In the genomic region with DNA sequence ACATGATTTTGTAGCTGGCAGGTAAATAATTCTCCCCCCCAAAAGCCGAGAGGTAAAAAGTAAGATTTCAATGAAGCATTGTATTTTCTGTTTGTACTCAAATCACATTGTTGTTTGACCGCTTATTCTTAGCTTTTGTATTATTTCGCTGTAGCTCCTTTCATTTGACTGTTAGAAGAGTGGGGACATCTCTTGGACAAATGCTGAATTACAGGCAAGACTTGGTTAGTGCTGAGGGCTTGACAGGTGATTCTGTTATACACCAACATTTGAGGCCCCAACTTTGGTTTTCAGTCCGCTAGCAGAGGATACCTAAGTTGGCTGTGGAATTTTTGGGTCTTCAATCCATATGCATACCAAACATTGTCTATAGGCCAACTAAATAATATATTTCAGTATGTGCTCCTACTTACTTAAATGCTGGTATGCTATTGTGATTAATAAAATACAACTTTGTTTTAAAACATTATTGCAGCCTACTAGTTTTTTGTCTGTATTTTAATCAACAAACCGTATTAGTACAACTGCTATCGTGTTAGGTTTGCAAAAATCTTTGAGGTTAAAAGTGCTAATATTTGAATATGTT, we compare ENCODE assay signal across 1 cellular context.
TF ChIP-seq lines count a peak whose summit lies in the region.

No MANE protein-coding gene starts in this region.

TF ChIP-seq in A549, 52 proteins besides CTCF, POLR2A, EP300 and RAD21 (continued from another document):
- TF ChIP-seq, protein P1, sequence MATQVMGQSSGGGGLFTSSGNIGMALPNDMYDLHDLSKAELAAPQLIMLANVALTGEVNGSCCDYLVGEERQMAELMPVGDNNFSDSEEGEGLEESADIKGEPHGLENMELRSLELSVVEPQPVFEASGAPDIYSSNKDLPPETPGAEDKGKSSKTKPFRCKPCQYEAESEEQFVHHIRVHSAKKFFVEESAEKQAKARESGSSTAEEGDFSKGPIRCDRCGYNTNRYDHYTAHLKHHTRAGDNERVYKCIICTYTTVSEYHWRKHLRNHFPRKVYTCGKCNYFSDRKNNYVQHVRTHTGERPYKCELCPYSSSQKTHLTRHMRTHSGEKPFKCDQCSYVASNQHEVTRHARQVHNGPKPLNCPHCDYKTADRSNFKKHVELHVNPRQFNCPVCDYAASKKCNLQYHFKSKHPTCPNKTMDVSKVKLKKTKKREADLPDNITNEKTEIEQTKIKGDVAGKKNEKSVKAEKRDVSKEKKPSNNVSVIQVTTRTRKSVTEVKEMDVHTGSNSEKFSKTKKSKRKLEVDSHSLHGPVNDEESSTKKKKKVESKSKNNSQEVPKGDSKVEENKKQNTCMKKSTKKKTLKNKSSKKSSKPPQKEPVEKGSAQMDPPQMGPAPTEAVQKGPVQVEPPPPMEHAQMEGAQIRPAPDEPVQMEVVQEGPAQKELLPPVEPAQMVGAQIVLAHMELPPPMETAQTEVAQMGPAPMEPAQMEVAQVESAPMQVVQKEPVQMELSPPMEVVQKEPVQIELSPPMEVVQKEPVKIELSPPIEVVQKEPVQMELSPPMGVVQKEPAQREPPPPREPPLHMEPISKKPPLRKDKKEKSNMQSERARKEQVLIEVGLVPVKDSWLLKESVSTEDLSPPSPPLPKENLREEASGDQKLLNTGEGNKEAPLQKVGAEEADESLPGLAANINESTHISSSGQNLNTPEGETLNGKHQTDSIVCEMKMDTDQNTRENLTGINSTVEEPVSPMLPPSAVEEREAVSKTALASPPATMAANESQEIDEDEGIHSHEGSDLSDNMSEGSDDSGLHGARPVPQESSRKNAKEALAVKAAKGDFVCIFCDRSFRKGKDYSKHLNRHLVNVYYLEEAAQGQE (IDR thresholded peaks at IDR 0.05): no peak
